Comparison of ENCODE assay signal across 19 cellular contexts in the genomic region with DNA sequence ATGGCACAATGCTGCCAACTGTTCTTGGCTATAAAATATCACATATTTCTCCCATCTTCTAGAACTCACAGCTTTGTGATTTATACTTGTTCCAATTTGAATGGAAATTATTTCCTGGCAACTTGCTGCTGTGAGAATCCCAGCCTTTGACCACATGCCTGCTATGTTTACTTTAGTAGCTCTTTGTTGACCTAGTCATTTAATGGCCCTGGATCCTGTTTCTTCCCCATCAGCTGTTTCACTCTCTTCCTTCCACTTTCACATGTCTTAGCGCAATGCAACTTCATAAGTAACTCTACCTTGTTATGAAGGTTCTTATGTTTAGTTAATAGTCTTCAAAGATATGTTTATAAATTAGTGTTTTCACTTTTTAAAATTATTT.
A peak's percentile ranks its signal among the peaks of the same experiment; 100 is the strongest.
DNase-seq lines count a peak whose midpoint lies in the region; ATAC-seq and TF ChIP-seq lines count a peak whose summit lies in the region.
"Had no signal": no experiment of that assay in that cellular context is flagged by ENCODE, and none has a peak within 500 bp of the region (broad histone marks: within the 10 kb centered on the region; RNA-seq: fewer than 3 reads in every experiment).

No MANE protein-coding gene starts in this region.

- H3K4me1 ChIP-seq in breast epithelium = no peaks in the 10 kb centered on the region
- H3K4me1 ChIP-seq: upper lobe of right lung had no signal

- DNase-seq in MCF 10A (ENCODE audit: unreplicated experiment) = peak; percentile 4
- no peak for DNase-seq in breast epithelium (ENCODE audit: low spot score in 2 of 2)
- peak; percentile 32 for DNase-seq in NCI-H510A treated with DMSO at 0.1 percent for 48 hours (lab: John Stamatoyannopoulos, UW)
- DNase-seq in endothelial cell (ENCODE audit: low spot score) = no peak
- DNase-seq in T-cell = no peak
- DNase-seq in GM13977 (ENCODE audit: low spot score) = no peak
- DNase-seq in NOMO-1 treated with dmso at 0.1 percent for 144 hours (lab: John Stamatoyannopoulos, UW; ENCODE audit: unreplicated experiment) = no peak
- no peak for DNase-seq in activated CD8-positive, alpha-beta T cell treated with anti-CD3 and anti-CD28 coated beads, Interleukin-2, amount 10 ng/mL, durations not matched to agents 7 days and 5 days
- DNase-seq: activated CD4-positive, alpha-beta T cell treated with anti-CD3 and anti-CD28 coated beads for 1 hour; CD8-positive, alpha-beta T cell; effector memory CD4-positive, alpha-beta T cell; foreskin fibroblast; GDM1; stimulated activated naive CD4-positive, alpha-beta T cell; upper lobe of right lung had no signal

- H3K27me3 ChIP-seq in breast epithelium = no peaks in the 10 kb centered on the region
- H3K27me3 ChIP-seq: cardiac muscle cell, upper lobe of right lung had no signal

- H3K27ac ChIP-seq in breast epithelium = no peak overlapping the region
- H3K27ac ChIP-seq: cardiac muscle cell, upper lobe of right lung had no signal

- TF ChIP-seq CTCF in MCF 10A (IDR thresholded peaks at IDR 0.05; ENCODE audit: unreplicated experiment) (no peak), breast epithelium (IDR thresholded peaks at IDR 0.05) (no peak), endothelial cell (IDR thresholded peaks at IDR 0.05; ENCODE audit: unreplicated experiment) (no peak), GM13977 (IDR thresholded peaks at IDR 0.05; ENCODE audit: extremely low read depth, insufficient read depth, missing control alignments) (no peak)

- no peak overlapping the region for H3K4me3 ChIP-seq in breast epithelium
- H3K4me3 ChIP-seq: cardiac muscle cell, upper lobe of right lung had no signal

- H3K9me3 Mint-ChIP-seq in MCF 10A (ENCODE audit: unreplicated experiment) (no peaks in the 10 kb centered on the region), endothelial cell (ENCODE audit: unreplicated experiment) (no peaks in the 10 kb centered on the region), T-cell (peaks cover 7 to 23% (median 12%) of the 10 kb centered on the region in 3 donors)
- H3K9me3 Mint-ChIP-seq in activated CD8-positive, alpha-beta T cell treated with anti-CD3 and anti-CD28 coated beads, Interleukin-2, amount 10 ng/mL, durations not matched to agents 7 days and 5 days (ENCODE audit: insufficient read depth) = peaks cover 6% of the 10 kb centered on the region
- H3K9me3 Mint-ChIP-seq: mesothelial cell of epicardium had no signal

- no peak for ATAC-seq in T-cell (replicated peaks in 1 of 4)
- ATAC-seq in activated CD8-positive, alpha-beta T cell treated with anti-CD3 and anti-CD28 coated beads, Interleukin-2, amount 10 ng/mL, durations not matched to agents 7 days and 5 days = no peak
- ATAC-seq: activated naive CD4-positive, alpha-beta T cell treated with anti-CD3 and anti-CD28 coated beads, Interleukin-2, amount 50 U/mL, for 72 hours; CD8-positive, alpha-beta T cell; Panc1; upper lobe of right lung had no signal

- in situ Hi-C loops in GM13977 (cut with MboI; ENCODE audit: low pct_unique_long_range_greater_than_20kb, low sequenced_read_pairs, unreplicated experiment) = no loop called here

- H3K4me3 Mint-ChIP-seq in MCF 10A (ENCODE audit: unreplicated experiment) (no peak overlapping the region), endothelial cell (ENCODE audit: unreplicated experiment) (no peak overlapping the region), T-cell (no peak overlapping the region)
- H3K4me3 Mint-ChIP-seq in activated CD8-positive, alpha-beta T cell treated with anti-CD3 and anti-CD28 coated beads, Interleukin-2, amount 10 ng/mL, durations not matched to agents 7 days and 5 days = no peak overlapping the region
- H3K4me3 Mint-ChIP-seq: CD8-positive, alpha-beta T cell; mesothelial cell of epicardium had no signal

- no peaks in the 10 kb centered on the region for H3K27me3 Mint-ChIP-seq in MCF 10A (ENCODE audit: insufficient read depth, unreplicated experiment)
- H3K27me3 Mint-ChIP-seq in endothelial cell (ENCODE audit: unreplicated experiment) = peaks cover under 1% of the 10 kb centered on the region
- H3K27me3 Mint-ChIP-seq in T-cell = no peaks in the 10 kb centered on the region
- H3K27me3 Mint-ChIP-seq in activated CD8-positive, alpha-beta T cell treated with anti-CD3 and anti-CD28 coated beads, Interleukin-2, amount 10 ng/mL, durations not matched to agents 7 days and 5 days (ENCODE audit: low read depth) = no peaks in the 10 kb centered on the region

- H3K9me3 ChIP-seq in breast epithelium = no peaks in the 10 kb centered on the region
- H3K9me3 ChIP-seq: upper lobe of right lung had no signal

- H3K36me3 ChIP-seq in breast epithelium = no peaks in the 10 kb centered on the region
- H3K36me3 ChIP-seq: cardiac muscle cell, upper lobe of right lung had no signal

- TF ChIP-seq POLR2A in breast epithelium (IDR thresholded peaks at IDR 0.05) = no peak

- H3K4me1 Mint-ChIP-seq in MCF 10A (ENCODE audit: insufficient read depth, unreplicated experiment) (peaks cover 11% of the 10 kb centered on the region), endothelial cell (ENCODE audit: unreplicated experiment) (peaks cover 13% of the 10 kb centered on the region), T-cell (no peaks in the 10 kb centered on the region)
- no peaks in the 10 kb centered on the region for H3K4me1 Mint-ChIP-seq in activated CD8-positive, alpha-beta T cell treated with anti-CD3 and anti-CD28 coated beads, Interleukin-2, amount 10 ng/mL, durations not matched to agents 7 days and 5 days (ENCODE audit: low read depth)

- intact Hi-C loops in MCF 10A (cut with micrococcal nuclease) = no loop called here
- intact Hi-C loops in breast epithelium (cut with DNase I; ENCODE audit: low total_unique reads) = no loop called here

- POLR2A ChIA-PET in MCF 10A (lab: Yijun Ruan, JAX) (interaction anchor here (0.6 to 0.7 kb wide), 2 partner anchors 34 to 1332 kb away, joined by 3 read pairs; no protein-coding TSS in a partner anchor), T-cell (lab: Charles Lee) (no interaction called here)
- POLR2A ChIA-PET in activated CD8-positive, alpha-beta T cell treated with anti-CD3 and anti-CD28 coated beads, Interleukin-2, amount 10 ng/mL, durations not matched to agents 7 days and 5 days (lab: Charles Lee) = no interaction called here

- BruUV-seq in MCF 10A (replicated peaks; lab: Mats Ljungman, UMichigan) = no TSS peak

- CTCF ChIA-PET in MCF 10A (lab: Yijun Ruan, JAX) = interaction anchor here (1.1 kb wide), 1 partner anchor 108 kb away, joined by 3 read pairs; no protein-coding TSS in a partner anchor
- CTCF ChIA-PET in T-cell (lab: Charles Lee) = no interaction called here
- CTCF ChIA-PET in activated CD8-positive, alpha-beta T cell treated with anti-CD3 and anti-CD28 coated beads, Interleukin-2, amount 10 ng/mL, durations not matched to agents 7 days and 5 days (lab: Charles Lee) = interaction anchor here (0.5 kb wide), 1 partner anchor 24 kb away, joined by 3 read pairs; no protein-coding TSS in a partner anchor

- H3K36me3 Mint-ChIP-seq in MCF 10A (ENCODE audit: insufficient read depth, unreplicated experiment) (no peaks in the 10 kb centered on the region), endothelial cell (ENCODE audit: low read depth, unreplicated experiment) (no peaks in the 10 kb centered on the region), T-cell (no peaks in the 10 kb centered on the region)
- no peaks in the 10 kb centered on the region for H3K36me3 Mint-ChIP-seq in activated CD8-positive, alpha-beta T cell treated with anti-CD3 and anti-CD28 coated beads, Interleukin-2, amount 10 ng/mL, durations not matched to agents 7 days and 5 days (ENCODE audit: low read depth)
- H3K36me3 Mint-ChIP-seq: activated naive CD4-positive, alpha-beta T cell treated with anti-CD3 and anti-CD28 coated beads, Interleukin-2, amount 50 U/mL, for 72 hours; CD8-positive, alpha-beta T cell; mesothelial cell of epicardium had no signal

- H3K27ac Mint-ChIP-seq in MCF 10A (ENCODE audit: low read depth, unreplicated experiment) (no peak overlapping the region), endothelial cell (ENCODE audit: unreplicated experiment) (peak overlapping the region; percentile 26), T-cell (no peak overlapping the region)
- no peak overlapping the region for H3K27ac Mint-ChIP-seq in activated CD8-positive, alpha-beta T cell treated with anti-CD3 and anti-CD28 coated beads, Interleukin-2, amount 10 ng/mL, durations not matched to agents 7 days and 5 days
- H3K27ac Mint-ChIP-seq: activated naive CD4-positive, alpha-beta T cell treated with anti-CD3 and anti-CD28 coated beads, Interleukin-2, amount 50 U/mL, for 72 hours; CD8-positive, alpha-beta T cell; mesothelial cell of epicardium had no signal

Comparison
In these comparisons a context has a peak if more than half of its experiments do, and no peak if none do; other contexts are left out.
1. DNase-seq: peak in MCF 10A (single experiment) and NCI-H510A treated with DMSO at 0.1 percent for 48 hours (single experiment); none in breast epithelium (0 of 2), endothelial cell (single experiment), T-cell (0 of 34), GM13977 (single experiment), NOMO-1 treated with dmso at 0.1 percent for 144 hours (single experiment) and activated CD8-positive, alpha-beta T cell treated with anti-CD3 and anti-CD28 coated beads, Interleukin-2, amount 10 ng/mL, durations not matched to agents 7 days and 5 days (single experiment).
2. CTCF ChIA-PET loops: an anchor here in MCF 10A (1.1 kb wide) and activated CD8-positive, alpha-beta T cell treated with anti-CD3 and anti-CD28 coated beads, Interleukin-2, amount 10 ng/mL, durations not matched to agents 7 days and 5 days (0.5 kb wide); none called in T-cell.